In genomic region chr18:74789078-74789477, GRCh38 we compare ENCODE assay signal across 19 cellular contexts.
DNase-seq lines count a peak whose midpoint lies in the region; ATAC-seq and TF ChIP-seq lines count a peak whose summit lies in the region.
"Had no signal": no experiment of that assay in that cellular context is flagged by ENCODE, and none has a peak within 500 bp of the region (broad histone marks: within the 10 kb centered on the region; RNA-seq: fewer than 3 reads in every experiment).

No MANE protein-coding gene starts in this region.

- no peak overlapping the region for H3K27ac Mint-ChIP-seq in GM23338

- intact Hi-C loops in left lung (cut with DNase I) (no loop called here), upper lobe of right lung (cut with DNase I) (no loop called here), heart left ventricle (cut with DNase I) (no loop called here)

- H3K14ac ChIP-seq in trophoblast cell (ENCODE audit: low read length), result peak overlapping the region; percentile 26

- H3K9ac ChIP-seq in trophoblast cell (ENCODE audit: low read length), result no peak overlapping the region

- peak overlapping the region; percentile 39 for H2BK12ac ChIP-seq in trophoblast cell (ENCODE audit: low read length)

- no peaks in the 10 kb centered on the region for H4K20me1 ChIP-seq in GM23338 (replicated peaks; ENCODE audit: insufficient read depth)

- H3K23ac ChIP-seq in trophoblast cell (ENCODE audit: low read length), result no peak overlapping the region

- peak overlapping the region; percentile 32 for H4K91ac ChIP-seq in trophoblast cell (ENCODE audit: low read depth, low read length)

- H3K27me3 Mint-ChIP-seq in GM23338 (ENCODE audit: insufficient read depth, low read depth, poor library complexity), result no peaks in the 10 kb centered on the region
- H3K27me3 Mint-ChIP-seq: CD4-positive, alpha-beta memory T cell had no signal

- TF ChIP-seq CTCF in GM23338 (conservative IDR thresholded peaks at IDR 0.05; ENCODE audit: low read depth in 2 of 2) (no peak), left lung (IDR thresholded peaks at IDR 0.05) (no peak), upper lobe of right lung (IDR thresholded peaks at IDR 0.05) (no peak), heart left ventricle (IDR thresholded peaks at IDR 0.05) (no peak)

- H3K4me1 ChIP-seq in GM23338 (ENCODE audit: insufficient read depth), result no peaks in the 10 kb centered on the region
- H3K4me1 ChIP-seq in left lung, result no peaks in the 10 kb centered on the region
- peaks cover 9% of the 10 kb centered on the region in 2 experiments for H3K4me1 ChIP-seq in trophoblast cell (ENCODE audit: control insufficient read depth in 1 of 2, insufficient read depth in 2 of 2, low read length in 2 of 2)
- no peaks in the 10 kb centered on the region for H3K4me1 ChIP-seq in upper lobe of right lung
- no peaks in the 10 kb centered on the region for H3K4me1 ChIP-seq in heart left ventricle

- H3K79me1 ChIP-seq in trophoblast cell (ENCODE audit: low read length), result peaks cover 8% of the 10 kb centered on the region

- H3K9me3 Mint-ChIP-seq in GM23338, result no peaks in the 10 kb centered on the region
- H3K9me3 Mint-ChIP-seq: CD4-positive, alpha-beta memory T cell had no signal

- H2BK120ac ChIP-seq in trophoblast cell (ENCODE audit: insufficient read depth, low read length, poor library complexity), result no peak overlapping the region

- H3K27me3 ChIP-seq in GM23338 (ENCODE audit: insufficient read depth) (no peaks in the 10 kb centered on the region), left lung (no peaks in the 10 kb centered on the region), trophoblast cell (ENCODE audit: insufficient read depth, low read length) (no peaks in the 10 kb centered on the region), upper lobe of right lung (no peaks in the 10 kb centered on the region), heart left ventricle (no peaks in the 10 kb centered on the region)

- no peak overlapping the region for H4K12ac ChIP-seq in trophoblast cell (ENCODE audit: low read depth, low read length)

- H3K36me3 Mint-ChIP-seq in GM23338 (ENCODE audit: low read depth), result no peaks in the 10 kb centered on the region

- no peaks in the 10 kb centered on the region for H3K9me2 ChIP-seq in GM23338 (ENCODE audit: insufficient read depth)

- no peak overlapping the region for H3K4me3 Mint-ChIP-seq in GM23338
- H3K4me3 Mint-ChIP-seq: CD4-positive, alpha-beta memory T cell had no signal

- H3K27ac ChIP-seq in GM23338 (ENCODE audit: low read depth) (no peak overlapping the region), left lung (no peak overlapping the region), trophoblast cell (ENCODE audit: low read depth, low read length) (peak overlapping the region; percentile 11), upper lobe of right lung (no peak overlapping the region), heart left ventricle (no peak overlapping the region)

- peaks cover 7% of the 10 kb centered on the region for H3K4me1 Mint-ChIP-seq in GM23338

- peak overlapping the region; percentile 29 for H2BK5ac ChIP-seq in trophoblast cell (ENCODE audit: low read depth, low read length, poor library complexity)

- H3K79me2 ChIP-seq in GM23338 (replicated peaks; ENCODE audit: insufficient read depth) (no peaks in the 10 kb centered on the region), trophoblast cell (ENCODE audit: control insufficient read depth, insufficient read depth, low read length, poor library complexity) (no peaks in the 10 kb centered on the region)

- H3K4me2 ChIP-seq in GM23338, result no peak overlapping the region
- H3K4me2 ChIP-seq in trophoblast cell (ENCODE audit: low read length), result no peak overlapping the region

- H3K36me3 ChIP-seq in GM23338 (ENCODE audit: insufficient read depth) (no peaks in the 10 kb centered on the region), left lung (no peaks in the 10 kb centered on the region), trophoblast cell (ENCODE audit: control insufficient read depth in 1 of 2, insufficient read depth in 2 of 2, low read length in 2 of 2) (peaks cover 0 to 2% of the 10 kb centered on the region in 2 experiments), upper lobe of right lung (no peaks in the 10 kb centered on the region), heart left ventricle (peaks cover 0 to 10% (median 0%) of the 10 kb centered on the region in 9 donors)

- ATAC-seq in GM23338, result peak; percentile 43
- peak; percentile 25 for ATAC-seq in left lung
- ATAC-seq in upper lobe of right lung, result peak; percentile 72
- no peak for ATAC-seq in HG02798 (IDR thresholded peaks at IDR 0.05; ENCODE audit: poor library complexity, unreplicated experiment)
- ATAC-seq in heart left ventricle, result no peak
- ATAC-seq: GM12878, HCT116 had no signal

- H3K9me3 ChIP-seq in left lung (no peaks in the 10 kb centered on the region), trophoblast cell (ENCODE audit: insufficient read depth, low read depth, low read length) (no peaks in the 10 kb centered on the region), upper lobe of right lung (no peaks in the 10 kb centered on the region), heart left ventricle (no peaks in the 10 kb centered on the region)

- no peak overlapping the region for H2AFZ ChIP-seq in GM23338
- peak overlapping the region; percentile 10 for H2AFZ ChIP-seq in trophoblast cell (ENCODE audit: insufficient read depth, low read length, poor library complexity)

- DNase-seq in GM23338 (ENCODE audit: low spot score), result no peak
- no peak for DNase-seq in left lung
- no peak for DNase-seq in trophoblast cell
- DNase-seq in upper lobe of right lung, result no peak
- DNase-seq in NAMALWA (ENCODE audit: low spot score), result no peak
- no peak for DNase-seq in heart left ventricle
- DNase-seq in KBM-7, result no peak
- DNase-seq: C1 segment of cervical spinal cord; Calu3; CD4-positive, alpha-beta memory T cell; COR-L47; DMS79; EL; GDM1; GOT3; H7 had no signal

- no peaks in the 10 kb centered on the region for H3F3A ChIP-seq in GM23338 (replicated peaks; ENCODE audit: low read depth)

- H3K4ac ChIP-seq in trophoblast cell (ENCODE audit: low read depth, low read length), result no peak overlapping the region

- no peak overlapping the region for H2AK5ac ChIP-seq in trophoblast cell (ENCODE audit: low read length)

- H3K18ac ChIP-seq in trophoblast cell (ENCODE audit: low read length), result peak overlapping the region; percentile 17

- WGBS in trophoblast cell (ENCODE audit: extremely low coverage, insufficient coverage, insufficient read length), result no CpG with 5 or more reads among the region's 8 CpGs
- 86 to 96% (median 94%) methylated on average over 8 of the region's 8 CpGs for WGBS in heart left ventricle, 4 donors

- H3K4me3 ChIP-seq in GM23338 (no peak overlapping the region), left lung (no peak overlapping the region), trophoblast cell (ENCODE audit: low read depth, low read length) (no peak overlapping the region), upper lobe of right lung (no peak overlapping the region), heart left ventricle (no peak overlapping the region)
- H3K4me3 ChIP-seq: GM12878 had no signal

- no peak for TF ChIP-seq POLR2A in heart left ventricle (IDR thresholded peaks at IDR 0.05)

- in situ Hi-C loops in KBM-7 (cut with MboI; ENCODE audit: low pct_unique_long_range_greater_than_20kb, low sequenced_read_pairs), result no loop called here

- no peak overlapping the region for H4K8ac ChIP-seq in trophoblast cell (ENCODE audit: low read depth, low read length)

TF ChIP-seq in GM23338, 12 proteins besides CTCF, POLR2A, EP300 and RAD21 (continues in another document):
- TF ChIP-seq STAT1 (IDR thresholded peaks at IDR 0.05; ENCODE audit: unreplicated experiment), result no peak

Comparison
In these comparisons a context has a peak if more than half of its experiments do, and no peak if none do; other contexts are left out.
1. ATAC-seq: peak in GM23338 (single experiment), left lung (single experiment) and upper lobe of right lung (single experiment); none in HG02798 (single experiment) and heart left ventricle (0 of 4).